12 cellular contexts compared by ENCODE assay signal in genomic region chr13:98564204-98564603, GRCh38. TPM values are rescaled to one million over a fixed set of nuclear protein-coding genes. Genes with fewer than 3 reads are reported as not detected.
DNase-seq lines count a peak whose midpoint lies in the region; ATAC-seq and TF ChIP-seq lines count a peak whose summit lies in the region.
"Had no signal": no experiment of that assay in that cellular context is flagged by ENCODE, and none has a peak within 500 bp of the region (broad histone marks: within the 10 kb centered on the region; RNA-seq: fewer than 3 reads in every experiment).

No MANE protein-coding gene starts in this region.

- ATAC-seq in GM18867 (IDR thresholded peaks at IDR 0.05; ENCODE audit: unreplicated experiment) (peak; percentile 33), GM19328 (IDR thresholded peaks at IDR 0.05; ENCODE audit: unreplicated experiment) (no peak), SK-N-SH treated with all-trans-retinoic acid at 6 μM for 48 hours (no peak), HG03565 (IDR thresholded peaks at IDR 0.05; ENCODE audit: unreplicated experiment) (no peak)
- ATAC-seq in activated CD8-positive, alpha-beta T cell treated with anti-CD3 and anti-CD28 coated beads for 36 hours, result peak; percentile 50

- H3K36me3 ChIP-seq in BLaER1 (peaks cover 17% of the 10 kb centered on the region), mucosa of rectum (ENCODE audit: control insufficient read depth in 2 of 2, insufficient read depth in 2 of 2, low read length in 2 of 2) (peaks cover 0 to 9% of the 10 kb centered on the region in 2 donors)

- CTCF ChIA-PET in activated CD8-positive, alpha-beta T cell treated with anti-CD3 and anti-CD28 coated beads for 36 hours (lab: Charles Lee), result interaction anchor here (0.7 to 1.0 kb wide), 2 partner anchors 26 to 89 kb away, joined by 3 to 5 read pairs; no protein-coding TSS in a partner anchor

- H3K27ac ChIP-seq in BLaER1 (peak overlapping the region; percentile 67), mucosa of rectum (ENCODE audit: low read depth in 2 of 2, low read length in 2 of 2) (peak overlapping the region; percentile 1 to 10)

- H3K4me3 ChIP-seq in BLaER1, result no peak overlapping the region
- no peak overlapping the region for H3K4me3 ChIP-seq in mucosa of rectum (ENCODE audit: low read length in 2 of 2)

- peak overlapping the region; percentile 27 for H3K9ac ChIP-seq in BLaER1
- no peak overlapping the region for H3K9ac ChIP-seq in mucosa of rectum (ENCODE audit: low read depth in 1 of 2, low read length in 2 of 2)

- H4K20me1 ChIP-seq in BLaER1, result peaks cover 98% of the 10 kb centered on the region

- no peak for TF ChIP-seq CTCF in activated CD8-positive, alpha-beta T cell treated with anti-CD3 and anti-CD28 coated beads for 36 hours (IDR thresholded peaks at IDR 0.05)

- peaks cover 89% of the 10 kb centered on the region for H3K4me1 ChIP-seq in BLaER1
- peaks cover 45 to 57% of the 10 kb centered on the region in 2 donors for H3K4me1 ChIP-seq in mucosa of rectum (ENCODE audit: control insufficient read depth in 2 of 2, insufficient read depth in 2 of 2, low read length in 2 of 2)

- H3K4me2 ChIP-seq in BLaER1, result peak overlapping the region; percentile 88

- no peaks in the 10 kb centered on the region for H3K27me3 ChIP-seq in BLaER1
- no peaks in the 10 kb centered on the region for H3K27me3 ChIP-seq in mucosa of rectum (ENCODE audit: control insufficient read depth in 2 of 2, insufficient read depth in 2 of 2, low read length in 2 of 2)

- H3K9me3 ChIP-seq in BLaER1 (no peaks in the 10 kb centered on the region), mucosa of rectum (ENCODE audit: control insufficient read depth in 2 of 2, low read length in 2 of 2) (no peaks in the 10 kb centered on the region)

- peaks cover 86% of the 10 kb centered on the region for H3K4me1 Mint-ChIP-seq in activated CD8-positive, alpha-beta T cell treated with anti-CD3 and anti-CD28 coated beads for 36 hours (ENCODE audit: low read depth)

- POLR2A ChIA-PET in activated CD8-positive, alpha-beta T cell treated with anti-CD3 and anti-CD28 coated beads for 36 hours (lab: Charles Lee), result interaction anchor here (0.7 to 2.5 kb wide), 5 partner anchors 9 to 89 kb away, joined by 3 to 6 read pairs (median 3); no protein-coding TSS in a partner anchor

- intact Hi-C loops in activated CD8-positive, alpha-beta T cell treated with anti-CD3 and anti-CD28 coated beads for 36 hours (cut with micrococcal nuclease), result no loop called here

- H3K4me3 Mint-ChIP-seq in activated CD8-positive, alpha-beta T cell treated with anti-CD3 and anti-CD28 coated beads for 36 hours, result peak overlapping the region; percentile 78

- peaks cover 45% of the 10 kb centered on the region for H3K36me3 Mint-ChIP-seq in activated CD8-positive, alpha-beta T cell treated with anti-CD3 and anti-CD28 coated beads for 36 hours (ENCODE audit: low read depth)

- no peaks in the 10 kb centered on the region for H3K27me3 Mint-ChIP-seq in activated CD8-positive, alpha-beta T cell treated with anti-CD3 and anti-CD28 coated beads for 36 hours

- H3K9me3 Mint-ChIP-seq in activated CD8-positive, alpha-beta T cell treated with anti-CD3 and anti-CD28 coated beads for 36 hours, result peaks cover 5% of the 10 kb centered on the region

- peak; percentile 33 for DNase-seq in activated CD8-positive, alpha-beta T cell treated with anti-CD3 and anti-CD28 coated beads for 36 hours
- DNase-seq in RKO (ENCODE audit: low spot score), result no peak
- DNase-seq: effector CD4-positive, alpha-beta T cell; NCI-H1436; NK-92 treated with Interleukin-12 subunit alpha and Interleukin-12 subunit beta, amount 100 ng/mL, for 24 hours; T1000 had no signal

- H3K27ac Mint-ChIP-seq in activated CD8-positive, alpha-beta T cell treated with anti-CD3 and anti-CD28 coated beads for 36 hours, result peak overlapping the region; percentile 89

TF ChIP-seq in SK-N-SH treated with all-trans-retinoic acid at 6 μM for 48 hours, 23 proteins besides CTCF, POLR2A, EP300 and RAD21:
- TF ChIP-seq ZNF565 (CRISPR knock-in tag; conservative IDR thresholded peaks at IDR 0.05; ENCODE audit: low read depth) (no peak), CSDC2 (CRISPR knock-in tag; IDR thresholded peaks at IDR 0.05) (no peak), ARNTL (CRISPR knock-in tag; IDR thresholded peaks at IDR 0.05; ENCODE audit: borderline replicate concordance, low read depth) (no peak), ZNF70 (CRISPR knock-in tag; IDR thresholded peaks at IDR 0.05) (no peak), ZNF8 (CRISPR knock-in tag; IDR thresholded peaks at IDR 0.05) (no peak), BACH2 (CRISPR knock-in tag; IDR thresholded peaks at IDR 0.05; ENCODE audit: borderline replicate concordance) (no peak), CREB5 (CRISPR knock-in tag; IDR thresholded peaks at IDR 0.05; ENCODE audit: low read depth) (no peak), ZFP3 (CRISPR knock-in tag; IDR thresholded peaks at IDR 0.05) (no peak), SNAI2 (CRISPR knock-in tag; IDR thresholded peaks at IDR 0.05) (no peak), TSHZ2 (CRISPR knock-in tag; IDR thresholded peaks at IDR 0.05) (no peak), PATZ1 (CRISPR knock-in tag; IDR thresholded peaks at IDR 0.05; ENCODE audit: borderline replicate concordance) (no peak), ZC3H10 (CRISPR knock-in tag; IDR thresholded peaks at IDR 0.05) (no peak), PPARA (CRISPR knock-in tag; IDR thresholded peaks at IDR 0.05; ENCODE audit: borderline replicate concordance) (no peak), OSR1 (CRISPR knock-in tag; IDR thresholded peaks at IDR 0.05) (no peak), TCF4 (CRISPR knock-in tag; IDR thresholded peaks at IDR 0.05; ENCODE audit: borderline replicate concordance) (no peak)

RNA-seq across cellular contexts. Expression of gene STK24, which starts 12.7 kb away (rescaled TPM):
- 100 to 1,000 TPM; 118 TPM for total RNA-seq in activated CD8-positive, alpha-beta T cell treated with anti-CD3 and anti-CD28 coated beads for 36 hours

Comparison
In these comparisons a context has a peak if more than half of its experiments do, and no peak if none do; other contexts are left out.
1. ATAC-seq: peak in GM18867 (single experiment) and activated CD8-positive, alpha-beta T cell treated with anti-CD3 and anti-CD28 coated beads for 36 hours (single experiment); none in GM19328 (single experiment), SK-N-SH treated with all-trans-retinoic acid at 6 μM for 48 hours (single experiment) and HG03565 (single experiment).